Comparison of ENCODE assay signal across 8 cellular contexts in genomic region chr21:28992526-28993292, GRCh38. TPM values are rescaled to one million over a fixed set of nuclear protein-coding genes. Genes with fewer than 3 reads are reported as not detected.
DNase-seq lines count a peak whose midpoint lies in the region; ATAC-seq and TF ChIP-seq lines count a peak whose summit lies in the region.

A gene with protein sequence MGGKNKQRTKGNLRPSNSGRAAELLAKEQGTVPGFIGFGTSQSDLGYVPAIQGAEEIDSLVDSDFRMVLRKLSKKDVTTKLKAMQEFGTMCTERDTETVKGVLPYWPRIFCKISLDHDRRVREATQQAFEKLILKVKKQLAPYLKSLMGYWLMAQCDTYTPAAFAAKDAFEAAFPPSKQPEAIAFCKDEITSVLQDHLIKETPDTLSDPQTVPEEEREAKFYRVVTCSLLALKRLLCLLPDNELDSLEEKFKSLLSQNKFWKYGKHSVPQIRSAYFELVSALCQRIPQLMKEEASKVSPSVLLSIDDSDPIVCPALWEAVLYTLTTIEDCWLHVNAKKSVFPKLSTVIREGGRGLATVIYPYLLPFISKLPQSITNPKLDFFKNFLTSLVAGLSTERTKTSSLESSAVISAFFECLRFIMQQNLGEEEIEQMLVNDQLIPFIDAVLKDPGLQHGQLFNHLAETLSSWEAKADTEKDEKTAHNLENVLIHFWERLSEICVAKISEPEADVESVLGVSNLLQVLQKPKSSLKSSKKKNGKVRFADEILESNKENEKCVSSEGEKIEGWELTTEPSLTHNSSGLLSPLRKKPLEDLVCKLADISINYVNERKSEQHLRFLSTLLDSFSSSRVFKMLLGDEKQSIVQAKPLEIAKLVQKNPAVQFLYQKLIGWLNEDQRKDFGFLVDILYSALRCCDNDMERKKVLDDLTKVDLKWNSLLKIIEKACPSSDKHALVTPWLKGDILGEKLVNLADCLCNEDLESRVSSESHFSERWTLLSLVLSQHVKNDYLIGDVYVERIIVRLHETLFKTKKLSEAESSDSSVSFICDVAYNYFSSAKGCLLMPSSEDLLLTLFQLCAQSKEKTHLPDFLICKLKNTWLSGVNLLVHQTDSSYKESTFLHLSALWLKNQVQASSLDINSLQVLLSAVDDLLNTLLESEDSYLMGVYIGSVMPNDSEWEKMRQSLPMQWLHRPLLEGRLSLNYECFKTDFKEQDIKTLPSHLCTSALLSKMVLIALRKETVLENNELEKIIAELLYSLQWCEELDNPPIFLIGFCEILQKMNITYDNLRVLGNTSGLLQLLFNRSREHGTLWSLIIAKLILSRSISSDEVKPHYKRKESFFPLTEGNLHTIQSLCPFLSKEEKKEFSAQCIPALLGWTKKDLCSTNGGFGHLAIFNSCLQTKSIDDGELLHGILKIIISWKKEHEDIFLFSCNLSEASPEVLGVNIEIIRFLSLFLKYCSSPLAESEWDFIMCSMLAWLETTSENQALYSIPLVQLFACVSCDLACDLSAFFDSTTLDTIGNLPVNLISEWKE (N-terminal part only) (minus strand): TSS chr21:28992877. CDS start chr21:28992805, 72 bp downstream.

- peaks cover 3 to 7% (median 7%) of the 10 kb centered on the region in 3 donors for H3K27me3 Mint-ChIP-seq in immature natural killer cell (ENCODE audit: low read depth in 3 of 3)

- H3K4me3 Mint-ChIP-seq in immature natural killer cell = peak within 1 kb of the TSS; percentile 91 to 96 (median 94)

- CTCF ChIA-PET in AG04449 (lab: Yijun Ruan, JAX) = interaction anchor here (1.3 kb wide), 1 partner anchor 53 kb away, joined by 3 read pairs; no protein-coding TSS in a partner anchor

- ATAC-seq in GM18907 (IDR thresholded peaks at IDR 0.05; ENCODE audit: unreplicated experiment) = peak; percentile 99
- peak; percentile 97 for ATAC-seq in HG03159 (IDR thresholded peaks at IDR 0.05; ENCODE audit: unreplicated experiment)

- peaks cover 34 to 46% of the 10 kb centered on the region in 2 donors for H3K4me1 Mint-ChIP-seq in immature natural killer cell

- POLR2A ChIA-PET in AG04449 (lab: Yijun Ruan, JAX) = interaction anchor here (1.1 to 1.3 kb wide), 2 partner anchors 10 to 32 kb away, joined by 3 to 19 read pairs; partner anchors contain the start of gene USP16

- peak within 1 kb of the TSS; percentile 91 to 98 (median 95) for H3K27ac Mint-ChIP-seq in immature natural killer cell

- H3K36me3 Mint-ChIP-seq in immature natural killer cell = peaks cover 0 to 5% (median 0%) of the 10 kb centered on the region in 3 donors

- peak within 1 kb of the TSS; percentile 96 for H3K4me3 ChIP-seq in AG04449 (ENCODE audit: low read depth, low read length)
- peak within 1 kb of the TSS; percentile 100 for H3K4me3 ChIP-seq in WI38 (ENCODE audit: low read depth, low read length)
- H3K4me3 ChIP-seq in cardiac fibroblast (replicated peaks in 1 of 2; ENCODE audit: low read depth in 2 of 2, low read length in 2 of 2) = peak within 1 kb of the TSS; percentile 71 to 100

- TF ChIP-seq CTCF in AG04449 (IDR thresholded peaks at IDR 0.05; ENCODE audit: insufficient read depth, low read length, missing control alignments) (no peak), WI38 (IDR thresholded peaks at IDR 0.05; ENCODE audit: low read depth, low read length) (no peak), cardiac fibroblast (IDR thresholded peaks at IDR 0.05; ENCODE audit: low read depth, low read length) (no peak)

- no peaks in the 10 kb centered on the region for H3K9me3 Mint-ChIP-seq in immature natural killer cell

- DNase-seq in AG04449 (ENCODE audit: low read depth, low spot score) = peak; percentile 97
- peak; percentile 99 for DNase-seq in NCI-H2227 treated with DMSO at 0.1 percent for 48 hours (lab: John Stamatoyannopoulos, UW)
- DNase-seq in cardiac fibroblast (ENCODE audit: low read depth in 2 of 2) = peak; percentile 100
- peak; percentile 98 to 99 (median 99) for DNase-seq in immature natural killer cell
- DNase-seq in smooth muscle cell of the brain vasculature (ENCODE audit: low read depth, low spot score) = peak; percentile 98

RNA-seq across cellular contexts. Expression of the gene that starts here (rescaled TPM):
- 10 to 100 TPM in 2 of 3 donors, 1 to 10 TPM in 1; 9.9 to 19.1 (median 11.3) TPM for polyA plus RNA-seq in immature natural killer cell

Comparison
In these comparisons a context has a peak if more than half of its experiments do, and no peak if none do; other contexts are left out.
1. Peak in every context shown above with its lines: DNase-seq, ATAC-seq and H3K4me3 ChIP-seq.